7 cellular contexts compared by ENCODE assay signal in the genomic region with DNA sequence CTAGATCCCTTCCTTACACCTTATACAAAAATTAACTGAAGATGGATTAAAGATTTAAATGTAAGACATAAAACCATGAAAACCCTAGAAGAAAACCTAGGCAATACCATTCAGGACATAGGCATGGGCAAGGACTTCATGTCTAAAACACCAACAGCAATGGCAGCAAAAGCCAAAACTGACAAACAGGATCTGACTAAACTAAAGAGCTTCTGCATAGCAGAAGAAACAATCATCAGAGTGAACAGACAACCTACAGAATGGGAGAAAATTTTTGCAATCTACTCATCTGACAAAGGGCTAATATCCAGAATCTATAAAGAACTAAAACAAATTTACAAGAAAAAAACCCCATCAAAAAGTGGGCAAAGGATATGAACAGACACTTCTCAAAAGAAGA.
A peak's percentile ranks its signal among the peaks of the same experiment; 100 is the strongest.
DNase-seq lines count a peak whose midpoint lies in the region; ATAC-seq and TF ChIP-seq lines count a peak whose summit lies in the region.
"Not testable (repeated sequence)": the region's sequence is repeated elsewhere in the genome, so short reads cannot be mapped to it uniquely, and the experiment has no call there.

No MANE protein-coding gene starts in this region.

- H3K9ac ChIP-seq in Loucy (ENCODE audit: low read depth, low read length, poor library complexity, severe bottlenecking): not testable (repeated sequence)

- peaks cover 13% of the 10 kb centered on the region; the same call in 1 of the 2 replicates for H3K36me3 ChIP-seq in Loucy (ENCODE audit: insufficient read depth, low read length)

- not testable (repeated sequence) for H3K27me3 ChIP-seq in Loucy (ENCODE audit: insufficient read depth, low read length, poor library complexity, severe bottlenecking); foreskin keratinocyte

- CTCF ChIA-PET in activated CD4-positive, alpha-beta T cell treated with anti-CD3 and anti-CD28 coated beads for 36 hours (lab: Charles Lee): interaction anchor here (1.2 to 5.0 kb wide), 2 partner anchors 12 to 15 kb away, joined by 4 to 30 read pairs; no protein-coding TSS in a partner anchor

- H3K36me3 Mint-ChIP-seq in activated CD4-positive, alpha-beta T cell treated with anti-CD3 and anti-CD28 coated beads for 36 hours (ENCODE audit: low read depth): peaks cover 12% of the 10 kb centered on the region
- peaks cover 11 to 12% of the 10 kb centered on the region in 2 donors for H3K36me3 Mint-ChIP-seq in activated T-cell treated with anti-CD3 and anti-CD28 coated beads, Interleukin-2, amount 50 U/mL, for 72 hours (ENCODE audit: insufficient read depth in 2 of 2)
- H3K36me3 Mint-ChIP-seq in stimulated activated effector memory CD8-positive, alpha-beta T cell treated with anti-CD3 and anti-CD28 coated beads, Interleukin-12 subunit alpha, Interleukin-12 subunit beta, amount 100 ng/mL, for 72 hours: not testable (repeated sequence)

- not testable (repeated sequence) for TF ChIP-seq CTCF in Loucy (conservative IDR thresholded peaks at IDR 0.05; ENCODE audit: low read length); epithelial cell of esophagus (IDR thresholded peaks at IDR 0.05; ENCODE audit: insufficient read depth, low read depth, low read length, missing control alignments); foreskin keratinocyte (conservative IDR thresholded peaks at IDR 0.05)

- ATAC-seq in activated CD4-positive, alpha-beta T cell treated with anti-CD3 and anti-CD28 coated beads for 36 hours; activated T-cell treated with anti-CD3 and anti-CD28 coated beads, Interleukin-2, amount 50 U/mL, for 72 hours (replicated peaks in 1 of 2); foreskin keratinocyte; stimulated activated effector memory CD8-positive, alpha-beta T cell treated with anti-CD3 and anti-CD28 coated beads, Interleukin-12 subunit alpha, Interleukin-12 subunit beta, amount 100 ng/mL, for 72 hours: not testable (repeated sequence)

- H3K4me3 Mint-ChIP-seq in activated CD4-positive, alpha-beta T cell treated with anti-CD3 and anti-CD28 coated beads for 36 hours; stimulated activated effector memory CD8-positive, alpha-beta T cell treated with anti-CD3 and anti-CD28 coated beads, Interleukin-12 subunit alpha, Interleukin-12 subunit beta, amount 100 ng/mL, for 72 hours: not testable (repeated sequence)
- peak overlapping the region in 1 of 2 donors; percentile 9 for H3K4me3 Mint-ChIP-seq in activated T-cell treated with anti-CD3 and anti-CD28 coated beads, Interleukin-2, amount 50 U/mL, for 72 hours

- H3F3A ChIP-seq in Loucy (ENCODE audit: low read depth): not testable (repeated sequence)

- peaks cover 59% of the 10 kb centered on the region for H3K79me2 ChIP-seq in Loucy (ENCODE audit: insufficient read depth, low read length)

- H3K9me3 ChIP-seq in Loucy (ENCODE audit: insufficient read depth, low read depth, low read length): not testable (repeated sequence)

- not testable (repeated sequence) for H2AFZ ChIP-seq in Loucy (ENCODE audit: low read length)

- POLR2A ChIA-PET in activated CD4-positive, alpha-beta T cell treated with anti-CD3 and anti-CD28 coated beads for 36 hours (lab: Charles Lee): not testable (repeated sequence)

- H3K4me1 ChIP-seq in Loucy (ENCODE audit: insufficient read depth, low read length, poor library complexity, severe bottlenecking) (peaks cover 37% of the 10 kb centered on the region), foreskin keratinocyte (peaks cover 16% of the 10 kb centered on the region)

- H3K9me3 Mint-ChIP-seq in activated CD4-positive, alpha-beta T cell treated with anti-CD3 and anti-CD28 coated beads for 36 hours (ENCODE audit: low read depth); activated T-cell treated with anti-CD3 and anti-CD28 coated beads, Interleukin-2, amount 50 U/mL, for 72 hours; stimulated activated effector memory CD8-positive, alpha-beta T cell treated with anti-CD3 and anti-CD28 coated beads, Interleukin-12 subunit alpha, Interleukin-12 subunit beta, amount 100 ng/mL, for 72 hours: not testable (repeated sequence)

- not testable (repeated sequence) for H3K27me3 Mint-ChIP-seq in activated CD4-positive, alpha-beta T cell treated with anti-CD3 and anti-CD28 coated beads for 36 hours; activated T-cell treated with anti-CD3 and anti-CD28 coated beads, Interleukin-2, amount 50 U/mL, for 72 hours (ENCODE audit: low read depth)

- H3K27ac Mint-ChIP-seq in activated CD4-positive, alpha-beta T cell treated with anti-CD3 and anti-CD28 coated beads for 36 hours: peak overlapping the region; percentile 39
- peak overlapping the region; percentile 61 for H3K27ac Mint-ChIP-seq in activated T-cell treated with anti-CD3 and anti-CD28 coated beads, Interleukin-2, amount 50 U/mL, for 72 hours
- H3K27ac Mint-ChIP-seq in stimulated activated effector memory CD8-positive, alpha-beta T cell treated with anti-CD3 and anti-CD28 coated beads, Interleukin-12 subunit alpha, Interleukin-12 subunit beta, amount 100 ng/mL, for 72 hours: peak overlapping the region; percentile 48

- not testable (repeated sequence) for H3K4me3 ChIP-seq in Loucy (ENCODE audit: low read length, poor library complexity, severe bottlenecking); epithelial cell of esophagus (ENCODE audit: low read length)

- peak overlapping the region; percentile 47 for H3K27ac ChIP-seq in foreskin keratinocyte

- H3K4me1 Mint-ChIP-seq in activated CD4-positive, alpha-beta T cell treated with anti-CD3 and anti-CD28 coated beads for 36 hours: peaks cover 63% of the 10 kb centered on the region
- peaks cover 43% of the 10 kb centered on the region for H3K4me1 Mint-ChIP-seq in activated T-cell treated with anti-CD3 and anti-CD28 coated beads, Interleukin-2, amount 50 U/mL, for 72 hours (ENCODE audit: low read depth)
- H3K4me1 Mint-ChIP-seq in stimulated activated effector memory CD8-positive, alpha-beta T cell treated with anti-CD3 and anti-CD28 coated beads, Interleukin-12 subunit alpha, Interleukin-12 subunit beta, amount 100 ng/mL, for 72 hours: peaks cover 47% of the 10 kb centered on the region

- not testable (repeated sequence) for H3K9me2 ChIP-seq in Loucy (replicated peaks; ENCODE audit: low read depth, low read length)

- peak; percentile 50 for DNase-seq in EH (ENCODE audit: low read depth)
- DNase-seq in activated CD4-positive, alpha-beta T cell treated with anti-CD3 and anti-CD28 coated beads for 36 hours; activated T-cell treated with anti-CD3 and anti-CD28 coated beads, Interleukin-2, amount 50 U/mL, for 72 hours; stimulated activated effector memory CD8-positive, alpha-beta T cell treated with anti-CD3 and anti-CD28 coated beads, Interleukin-12 subunit alpha, Interleukin-12 subunit beta, amount 100 ng/mL, for 72 hours (ENCODE audit: low spot score in 2 of 2): not testable (repeated sequence)
- DNase-seq in epithelial cell of esophagus (ENCODE audit: low read depth): peak; percentile 30
- peak in 1 of 2 donors; percentile 50 for DNase-seq in foreskin keratinocyte

- intact Hi-C loops in activated CD4-positive, alpha-beta T cell treated with anti-CD3 and anti-CD28 coated beads for 36 hours (cut with DNase I, micrococcal nuclease): not testable (repeated sequence)

- not testable (repeated sequence) for H4K20me1 ChIP-seq in Loucy (ENCODE audit: insufficient read depth, low read length, poor library complexity, severe bottlenecking)

- H3K4me2 ChIP-seq in Loucy (ENCODE audit: low read depth, low read length, poor library complexity, severe bottlenecking): peak overlapping the region; percentile 37
